In genomic region chr2:234495076-234495800, GRCh38 we compare ENCODE assay signal across 8 cellular contexts. TPM values are rescaled to one million over a fixed set of nuclear protein-coding genes. Genes with fewer than 3 reads are reported as not detected.
DNase-seq lines count a peak whose midpoint lies in the region; ATAC-seq, FAIRE-seq and TF ChIP-seq lines count a peak whose summit lies in the region.

No MANE protein-coding gene starts in this region.

- peak overlapping the region; percentile 69 for H3K4me2 ChIP-seq in MM.1S (ENCODE audit: low read depth, low read length)

- H3K4me3 Mint-ChIP-seq in Caco-2 (ENCODE audit: unreplicated experiment) = peak overlapping the region; percentile 95
- H3K4me3 Mint-ChIP-seq in MCF 10A (ENCODE audit: unreplicated experiment) = peak overlapping the region; percentile 78

- TF ChIP-seq CTCF in Caco-2 (IDR thresholded peaks at IDR 0.05; ENCODE audit: insufficient read depth in 1 of 2, low read depth in 1 of 2, low read length in 1 of 2, severe bottlenecking in 1 of 2, unreplicated experiment in 1 of 2) = no peak
- no peak for TF ChIP-seq CTCF in MM.1S (IDR thresholded peaks at IDR 0.05; ENCODE audit: low read length)
- no peak for TF ChIP-seq CTCF in MCF 10A (IDR thresholded peaks at IDR 0.05; ENCODE audit: unreplicated experiment)
- TF ChIP-seq CTCF in lower lobe of right lung (IDR thresholded peaks at IDR 0.05) = no peak

- peak overlapping the region; percentile 67 for H3K9ac ChIP-seq in MM.1S (ENCODE audit: low read length)

- H3K36me3 Mint-ChIP-seq in Caco-2 (ENCODE audit: insufficient read depth, unreplicated experiment) = peaks cover 69% of the 10 kb centered on the region
- H3K36me3 Mint-ChIP-seq in MCF 10A (ENCODE audit: insufficient read depth, unreplicated experiment) = no peaks in the 10 kb centered on the region

- DNase-seq in Caco-2 (peak in 1 of 2 experiments; percentile 37), MM.1S (no peak), MCF 10A (ENCODE audit: unreplicated experiment) (no peak), lower lobe of right lung (no peak), urothelium cell line (ENCODE audit: low spot score) (no peak), HPDE6-E6E7 (ENCODE audit: extremely low spot score) (no peak)

- BruUV-seq in Caco-2 (replicated peaks; lab: Mats Ljungman, UMichigan) (TSS peak; percentile 91), MCF 10A (replicated peaks; lab: Mats Ljungman, UMichigan) (TSS peak; percentile 67)

- H3K4me1 ChIP-seq in Caco-2 (peaks cover 6% of the 10 kb centered on the region), MM.1S (ENCODE audit: low read length) (peaks cover 28% of the 10 kb centered on the region), lower lobe of right lung (peaks cover 18% of the 10 kb centered on the region), urinary bladder (ENCODE audit: insufficient read depth) (no peaks in the 10 kb centered on the region)

- H3K4me1 Mint-ChIP-seq in Caco-2 (ENCODE audit: low read depth, unreplicated experiment) = no peaks in the 10 kb centered on the region
- peaks cover 29% of the 10 kb centered on the region for H3K4me1 Mint-ChIP-seq in MCF 10A (ENCODE audit: insufficient read depth, unreplicated experiment)

- H3K36me3 ChIP-seq in Caco-2 (ENCODE audit: control insufficient read depth, insufficient read depth, low read length) = no peaks in the 10 kb centered on the region; the same call in 1 of the 2 replicates
- no peaks in the 10 kb centered on the region for H3K36me3 ChIP-seq in MM.1S (replicated peaks; ENCODE audit: insufficient read depth, low read length)
- no peaks in the 10 kb centered on the region for H3K36me3 ChIP-seq in lower lobe of right lung
- no peaks in the 10 kb centered on the region for H3K36me3 ChIP-seq in urinary bladder (ENCODE audit: insufficient read depth)

- ATAC-seq in lower lobe of right lung (peak in 1 of 2 donors; percentile 27), HG03520 (IDR thresholded peaks at IDR 0.05; ENCODE audit: unreplicated experiment) (no peak)

- no peaks in the 10 kb centered on the region for H3K9me2 ChIP-seq in MM.1S (replicated peaks; ENCODE audit: insufficient read depth, low read length)

- 8% methylated on average over 22 of the region's 22 CpGs for WGBS in urinary bladder

- H3K9me3 ChIP-seq in Caco-2 = no peaks in the 10 kb centered on the region
- H3K9me3 ChIP-seq in MM.1S (replicated peaks; ENCODE audit: insufficient read depth, low read length) = no peaks in the 10 kb centered on the region
- H3K9me3 ChIP-seq in lower lobe of right lung = no peaks in the 10 kb centered on the region

- H2AFZ ChIP-seq in MM.1S (ENCODE audit: low read length) = no peak overlapping the region

- no peak for FAIRE-seq in urothelium cell line (lab: Jason Lieb, UNC)

- H3K27me3 ChIP-seq in Caco-2 (replicated peaks; ENCODE audit: control insufficient read depth, insufficient read depth, low read length) = no peaks in the 10 kb centered on the region
- no peaks in the 10 kb centered on the region for H3K27me3 ChIP-seq in MM.1S (replicated peaks; ENCODE audit: insufficient read depth, low read length)
- no peaks in the 10 kb centered on the region for H3K27me3 ChIP-seq in lower lobe of right lung (ENCODE audit: low read depth)

- H3K9me3 Mint-ChIP-seq in Caco-2 (ENCODE audit: unreplicated experiment) (no peaks in the 10 kb centered on the region), MCF 10A (ENCODE audit: unreplicated experiment) (no peaks in the 10 kb centered on the region)

- peaks cover 47% of the 10 kb centered on the region for H3K79me2 ChIP-seq in MM.1S (ENCODE audit: low read length)

- no peaks in the 10 kb centered on the region for H3K27me3 Mint-ChIP-seq in Caco-2 (ENCODE audit: insufficient read depth, unreplicated experiment)
- H3K27me3 Mint-ChIP-seq in MCF 10A (ENCODE audit: insufficient read depth, unreplicated experiment) = no peaks in the 10 kb centered on the region

- H3K27ac ChIP-seq in MM.1S (ENCODE audit: low read length) (peak overlapping the region; percentile 42; the same call in 1 of the 2 replicates), lower lobe of right lung (peak overlapping the region; percentile 82), urinary bladder (ENCODE audit: low read depth) (peak overlapping the region; percentile 42)

- intact Hi-C loops in Caco-2 (cut with micrococcal nuclease; ENCODE audit: unreplicated experiment) = loop anchor here (2.0 kb wide), 2 partner anchors 32 to 84 kb away; no protein-coding TSS in a partner anchor
- intact Hi-C loops in MCF 10A (cut with micrococcal nuclease) = loop anchor here (5.0 kb wide), 1 partner anchor 188 kb away; no protein-coding TSS in a partner anchor
- intact Hi-C loops in lower lobe of right lung (cut with DNase I) = no loop called here

- H3K27ac Mint-ChIP-seq in Caco-2 (ENCODE audit: unreplicated experiment) (peak overlapping the region; percentile 91), MCF 10A (ENCODE audit: low read depth, unreplicated experiment) (peak overlapping the region; percentile 55)

- CTCF ChIA-PET in Caco-2 (lab: Charles Lee) = interaction anchor here (0.5 kb wide), 1 partner anchor 132 kb away, joined by 3 read pairs; no protein-coding TSS in a partner anchor
- CTCF ChIA-PET in MCF 10A (lab: Yijun Ruan, JAX) = interaction anchor here (0.6 to 4.0 kb wide), 11 partner anchors 49 to 637 kb away, joined by 3 to 25 read pairs (median 3); no protein-coding TSS in a partner anchor

- H3K4me3 ChIP-seq in Caco-2 (ENCODE audit: low read depth, low read length) = peak overlapping the region; percentile 96
- H3K4me3 ChIP-seq in MM.1S (ENCODE audit: low read length) = peak overlapping the region; percentile 80
- peak overlapping the region; percentile 77 for H3K4me3 ChIP-seq in lower lobe of right lung
- H3K4me3 ChIP-seq in urinary bladder (ENCODE audit: low read depth, low read length) = peak overlapping the region; percentile 90

- peaks cover 23% of the 10 kb centered on the region for H3F3A ChIP-seq in MM.1S (ENCODE audit: insufficient read depth, low read length)

- H4K20me1 ChIP-seq in MM.1S (ENCODE audit: insufficient read depth, low read length) = no peaks in the 10 kb centered on the region

- POLR2A ChIA-PET in Caco-2 (lab: Charles Lee) = interaction anchor here (0.8 kb wide), 1 partner anchor 73 kb away, joined by 3 read pairs; no protein-coding TSS in a partner anchor
- POLR2A ChIA-PET in MCF 10A (lab: Yijun Ruan, JAX) = interaction anchor here (0.6 to 4.3 kb wide), 23 partner anchors 31 to 517 kb away, joined by 3 to 26 read pairs (median 4); no protein-coding TSS in a partner anchor

RNA-seq across cellular contexts. Expression of gene ARL4C, which starts 1.6 kb away (rescaled TPM):
- total RNA-seq in Caco-2 (2022) (76.0 and 81.2 TPM in 2 replicates), MCF 10A (2022) (3.5 and 6.4 TPM in 2 replicates), lower lobe of right lung (13.4 TPM), urinary bladder (6.3 TPM)
- 22.4 TPM for polyA plus RNA-seq in urinary bladder
